ENCODE assay signal across 11 cellular contexts in the genomic region with DNA sequence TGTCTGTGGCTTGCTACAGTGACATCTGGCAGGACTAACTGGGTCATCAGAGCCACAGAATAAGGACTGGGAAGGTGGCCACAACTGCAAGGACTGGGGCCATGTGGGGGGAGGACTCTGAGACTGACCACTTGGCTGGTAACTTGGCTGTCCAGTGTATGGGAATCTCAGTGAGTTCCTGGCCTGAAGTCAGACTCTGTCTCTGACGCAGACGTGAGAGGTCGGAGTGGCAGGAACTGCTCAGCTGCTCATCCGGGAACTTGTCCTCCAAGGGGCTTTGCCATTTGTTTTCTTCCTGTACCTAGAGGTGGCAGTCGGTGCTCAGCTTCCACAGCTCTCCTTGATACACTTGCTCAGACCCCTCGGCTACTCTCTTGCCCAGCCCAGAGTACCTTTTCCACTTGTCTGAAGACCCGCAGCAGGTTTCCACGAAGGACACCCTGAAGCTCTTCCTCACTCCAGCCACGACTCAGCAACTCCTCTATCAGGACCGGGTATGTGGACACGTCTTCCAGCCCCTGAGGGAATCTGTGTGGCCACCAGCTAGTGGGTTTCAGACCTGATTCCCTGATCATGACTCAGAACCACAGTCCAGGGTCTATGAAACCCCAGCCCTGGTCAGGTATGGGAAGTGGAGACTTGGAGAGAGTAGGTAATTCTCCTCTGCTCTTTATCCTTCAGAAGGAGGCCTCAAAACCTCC. TPM values are rescaled to one million over a fixed set of nuclear protein-coding genes. Genes with fewer than 3 reads are reported as not detected.
DNase-seq lines count a peak whose midpoint lies in the region; ATAC-seq and TF ChIP-seq lines count a peak whose summit lies in the region.
"Had no signal": no experiment of that assay in that cellular context is flagged by ENCODE, and none has a peak within 500 bp of the region (broad histone marks: within the 10 kb centered on the region; RNA-seq: fewer than 3 reads in every experiment).

No MANE protein-coding gene starts in this region.

- H3K9me3 Mint-ChIP-seq in activated naive CD8-positive, alpha-beta T cell (ENCODE audit: low read depth): no peaks in the 10 kb centered on the region
- H3K9me3 Mint-ChIP-seq in activated naive CD8-positive, alpha-beta T cell treated with anti-CD3 and anti-CD28 coated beads, Interleukin-2, amount 50 U/mL, for 24 hours: no peaks in the 10 kb centered on the region
- H3K9me3 Mint-ChIP-seq in central memory CD8-positive, alpha-beta T cell: no peaks in the 10 kb centered on the region

- H3K9me3 ChIP-seq in lower lobe of right lung (no peaks in the 10 kb centered on the region), upper lobe of left lung (no peaks in the 10 kb centered on the region)

- 54 to 57% methylated on average over 7 to 11 of the region's 11 CpGs for WGBS in upper lobe of left lung, 2 donors

- H3K36me3 Mint-ChIP-seq in activated naive CD8-positive, alpha-beta T cell: no peaks in the 10 kb centered on the region
- no peaks in the 10 kb centered on the region for H3K36me3 Mint-ChIP-seq in activated naive CD8-positive, alpha-beta T cell treated with anti-CD3 and anti-CD28 coated beads, Interleukin-2, amount 50 U/mL, for 24 hours (ENCODE audit: low read depth)
- H3K36me3 Mint-ChIP-seq in central memory CD8-positive, alpha-beta T cell (ENCODE audit: insufficient read depth): peaks cover 4% of the 10 kb centered on the region

- peaks cover 25% of the 10 kb centered on the region for H3K4me1 Mint-ChIP-seq in activated naive CD8-positive, alpha-beta T cell (ENCODE audit: low read depth)
- H3K4me1 Mint-ChIP-seq in activated naive CD8-positive, alpha-beta T cell treated with anti-CD3 and anti-CD28 coated beads, Interleukin-2, amount 50 U/mL, for 24 hours: peaks cover 30% of the 10 kb centered on the region
- peaks cover 17% of the 10 kb centered on the region for H3K4me1 Mint-ChIP-seq in central memory CD8-positive, alpha-beta T cell

- no peak for TF ChIP-seq POLR2A in upper lobe of left lung (IDR thresholded peaks at IDR 0.05)

- intact Hi-C loops in lower lobe of right lung (cut with DNase I): no loop called here

- TF ChIP-seq CTCF in lower lobe of right lung (IDR thresholded peaks at IDR 0.05) (no peak), upper lobe of left lung (IDR thresholded peaks at IDR 0.05) (no peak)

- no peak overlapping the region for H3K4me3 ChIP-seq in lower lobe of right lung
- H3K4me3 ChIP-seq in upper lobe of left lung: no peak overlapping the region

- H3K4me1 ChIP-seq in lower lobe of right lung (peaks cover 39% of the 10 kb centered on the region), upper lobe of left lung (peaks cover 26 to 42% (median 29%) of the 10 kb centered on the region in 4 donors)

- H3K27ac ChIP-seq in lower lobe of right lung (peak overlapping the region; percentile 60), upper lobe of left lung (peak overlapping the region; percentile 26 to 77 (median 54))

- no peak for TF ChIP-seq EP300 in upper lobe of left lung (IDR thresholded peaks at IDR 0.05)

- no peak overlapping the region for H3K4me3 Mint-ChIP-seq in activated naive CD8-positive, alpha-beta T cell
- H3K4me3 Mint-ChIP-seq in activated naive CD8-positive, alpha-beta T cell treated with anti-CD3 and anti-CD28 coated beads, Interleukin-2, amount 50 U/mL, for 24 hours: no peak overlapping the region
- no peak overlapping the region for H3K4me3 Mint-ChIP-seq in central memory CD8-positive, alpha-beta T cell

- H3K36me3 ChIP-seq in lower lobe of right lung: no peaks in the 10 kb centered on the region
- no peaks in the 10 kb centered on the region for H3K36me3 ChIP-seq in upper lobe of left lung

- H3K27me3 Mint-ChIP-seq in activated naive CD8-positive, alpha-beta T cell: no peaks in the 10 kb centered on the region
- no peaks in the 10 kb centered on the region for H3K27me3 Mint-ChIP-seq in activated naive CD8-positive, alpha-beta T cell treated with anti-CD3 and anti-CD28 coated beads, Interleukin-2, amount 50 U/mL, for 24 hours
- no peaks in the 10 kb centered on the region for H3K27me3 Mint-ChIP-seq in central memory CD8-positive, alpha-beta T cell

- no peak for ATAC-seq in activated naive CD8-positive, alpha-beta T cell treated with anti-CD3 and anti-CD28 coated beads, Interleukin-2, amount 50 U/mL, for 24 hours
- ATAC-seq in central memory CD8-positive, alpha-beta T cell (replicated peaks; ENCODE audit: extremely low read depth, poor library complexity, severe bottlenecking): no peak
- ATAC-seq in lower lobe of right lung (no peak), upper lobe of left lung (ENCODE audit: low FRiP score in 2 of 2) (peak in 1 of 2 donors; percentile 32)

- DNase-seq in activated naive CD8-positive, alpha-beta T cell treated with anti-CD3 and anti-CD28 coated beads, Interleukin-2, amount 50 U/mL, for 24 hours: no peak
- no peak for DNase-seq in central memory CD8-positive, alpha-beta T cell (ENCODE audit: low spot score in 2 of 2)
- DNase-seq in lower lobe of right lung (no peak), upper lobe of left lung (no peak), NCI-H1930 (lab: John Stamatoyannopoulos, UW) (no peak), NOMO-1 treated with dmso at 0.1 percent for 144 hours (lab: John Stamatoyannopoulos, UW; ENCODE audit: unreplicated experiment) (no peak), pons (ENCODE audit: low spot score) (no peak)
- DNase-seq: activated effector memory CD4-positive, alpha-beta T cell treated with Interleukin-2 at 50 U/mL for 16 hours; GDM1; NCI-H2107 had no signal

- peak overlapping the region; percentile 35 for H3K27ac Mint-ChIP-seq in activated naive CD8-positive, alpha-beta T cell
- no peak overlapping the region for H3K27ac Mint-ChIP-seq in activated naive CD8-positive, alpha-beta T cell treated with anti-CD3 and anti-CD28 coated beads, Interleukin-2, amount 50 U/mL, for 24 hours
- H3K27ac Mint-ChIP-seq in central memory CD8-positive, alpha-beta T cell (ENCODE audit: low read depth): peak overlapping the region; percentile 69

- H3K27me3 ChIP-seq in lower lobe of right lung (ENCODE audit: low read depth): no peaks in the 10 kb centered on the region
- no peaks in the 10 kb centered on the region for H3K27me3 ChIP-seq in upper lobe of left lung

RNA-seq across cellular contexts. Expression of a gene that starts 7.3 kb away (rescaled TPM):
- total RNA-seq in lower lobe of right lung (0.18 TPM), upper lobe of left lung (1 to 10 TPM in 1 of 6 donors, under 1 TPM in 3, not detected in 2; 0.15 to 1.0 (median 0.30) TPM)

RNA-seq across cellular contexts. Expression of a gene that starts 11.7 kb away (rescaled TPM):
- 29.5 TPM for total RNA-seq in lower lobe of right lung
- 10 to 100 TPM in 5 of 6 donors, 1 to 10 TPM in 1; 7.1 to 56.6 (median 23.0) TPM for total RNA-seq in upper lobe of left lung

RNA-seq across cellular contexts. Expression of a gene that starts 19.2 kb away (rescaled TPM):
- 80.3 TPM for total RNA-seq in lower lobe of right lung
- 100 to 1,000 TPM in 3 of 6 donors, 10 to 100 TPM in 3; 54.6 to 276 (median 98.3) TPM for total RNA-seq in upper lobe of left lung

RNA-seq across cellular contexts. Expression of a gene that starts 28.1 kb away (rescaled TPM):
- total RNA-seq in lower lobe of right lung (not detected), upper lobe of left lung (not detected)

RNA-seq across cellular contexts. Expression of a gene that starts 35.4 kb away (rescaled TPM):
- 9.9 TPM for total RNA-seq in lower lobe of right lung
- total RNA-seq in upper lobe of left lung: 10 to 100 TPM in 4 of 6 donors, 1 to 10 TPM in 2; 4.4 to 13.2 (median 12.1) TPM
